ENCODE assay signal across 8 cellular contexts in the genomic region with DNA sequence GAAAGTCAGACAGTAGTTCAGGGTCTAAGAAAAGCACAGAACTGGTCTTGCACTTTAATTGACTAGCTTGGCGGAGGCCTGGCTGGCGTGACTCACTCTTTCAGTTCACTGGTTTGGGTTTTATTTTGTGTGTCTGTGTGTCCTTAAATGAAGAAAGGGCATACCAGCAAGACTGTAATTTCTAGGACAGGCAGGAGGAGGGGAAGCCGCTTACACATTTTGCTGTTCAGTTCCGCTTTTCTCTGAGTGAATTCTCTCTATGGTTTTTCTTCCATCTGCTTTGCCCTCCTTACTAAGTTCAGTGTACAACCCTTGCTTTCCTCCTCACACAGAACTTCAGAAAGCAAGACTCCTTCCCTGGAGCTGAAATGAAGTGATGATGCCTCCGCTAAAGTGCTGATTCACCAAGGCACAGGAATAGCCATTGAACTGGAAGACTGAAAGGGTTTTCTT.
DNase-seq lines count a peak whose midpoint lies in the region; ATAC-seq and TF ChIP-seq lines count a peak whose summit lies in the region.

No MANE protein-coding gene starts in this region.

- H3K9me3 ChIP-seq in Loucy (ENCODE audit: insufficient read depth, low read depth, low read length) (no peaks in the 10 kb centered on the region), esophagus squamous epithelium (no peaks in the 10 kb centered on the region), skeletal muscle tissue (ENCODE audit: control insufficient read depth in 3 of 3, low read length in 3 of 3) (no peaks in the 10 kb centered on the region), testis (no peaks in the 10 kb centered on the region)

- H3F3A ChIP-seq in Loucy (ENCODE audit: low read depth), result peaks cover 15% of the 10 kb centered on the region; the same call in 1 of the 2 replicates

- WGBS in esophagus squamous epithelium, 2 donors, result 55 to 75% methylated on average over 5 of the region's 5 CpGs
- 79 to 87% methylated on average over 5 of the region's 5 CpGs for WGBS in testis, 2 donors

- H3K27ac ChIP-seq in esophagus squamous epithelium (peak overlapping the region; percentile 2 to 60 (median 44)), skeletal muscle tissue (ENCODE audit: low read depth, low read length) (peak overlapping the region; percentile 59), testis (peak overlapping the region in 1 of 2 donors; percentile 32)

- H3K4me1 ChIP-seq in Loucy (ENCODE audit: insufficient read depth, low read length, poor library complexity, severe bottlenecking) (peaks cover 60% of the 10 kb centered on the region), esophagus squamous epithelium (peaks cover 0 to 4% (median 0%) of the 10 kb centered on the region in 3 donors), skeletal muscle tissue (ENCODE audit: control insufficient read depth in 3 of 3, insufficient read depth in 3 of 3, low read length in 3 of 3) (peaks cover 2 to 30% (median 23%) of the 10 kb centered on the region in 3 donors), testis (peaks cover 8% of the 10 kb centered on the region)

- ATAC-seq in GM21576 (IDR thresholded peaks at IDR 0.05; ENCODE audit: unreplicated experiment), result peak; percentile 47

- H3K4me3 ChIP-seq in GM08714 (ENCODE audit: low read length) (peak overlapping the region; percentile 42), Loucy (ENCODE audit: low read length, poor library complexity, severe bottlenecking) (no peak overlapping the region), esophagus squamous epithelium (no peak overlapping the region), skeletal muscle tissue (ENCODE audit: low read length in 3 of 3) (no peak overlapping the region), testis (no peak overlapping the region)

- TF ChIP-seq CTCF in Loucy (conservative IDR thresholded peaks at IDR 0.05; ENCODE audit: low read length) (no peak), esophagus squamous epithelium (IDR thresholded peaks at IDR 0.05) (no peak), testis (IDR thresholded peaks at IDR 0.05) (no peak)

- H3K27me3 ChIP-seq in Loucy (ENCODE audit: insufficient read depth, low read length, poor library complexity, severe bottlenecking), result no peaks in the 10 kb centered on the region
- H3K27me3 ChIP-seq in esophagus squamous epithelium, result no peaks in the 10 kb centered on the region
- no peaks in the 10 kb centered on the region for H3K27me3 ChIP-seq in skeletal muscle tissue (ENCODE audit: control insufficient read depth in 3 of 3, insufficient read depth in 3 of 3, low read length in 3 of 3)
- H3K27me3 ChIP-seq in testis, result no peaks in the 10 kb centered on the region

- H3K9me2 ChIP-seq in Loucy (replicated peaks; ENCODE audit: low read depth, low read length), result no peaks in the 10 kb centered on the region

- no peak for TF ChIP-seq POLR2A in esophagus squamous epithelium (IDR thresholded peaks at IDR 0.05)
- no peak for TF ChIP-seq POLR2A in testis (IDR thresholded peaks at IDR 0.05)

- H3K9ac ChIP-seq in Loucy (ENCODE audit: low read depth, low read length, poor library complexity, severe bottlenecking) (peak overlapping the region; percentile 71), skeletal muscle tissue (ENCODE audit: low read depth in 1 of 3, low read length in 3 of 3) (no peak overlapping the region)

- no peaks in the 10 kb centered on the region for H4K20me1 ChIP-seq in Loucy (ENCODE audit: insufficient read depth, low read length, poor library complexity, severe bottlenecking)

- H3K36me3 ChIP-seq in Loucy (ENCODE audit: insufficient read depth, low read length) (no peaks in the 10 kb centered on the region), esophagus squamous epithelium (peaks cover 0 to 4% (median 0%) of the 10 kb centered on the region in 3 donors), skeletal muscle tissue (ENCODE audit: control insufficient read depth in 3 of 3, insufficient read depth in 3 of 3, low read length in 3 of 3) (peaks cover 10 to 15% (median 10%) of the 10 kb centered on the region in 3 donors), testis (ENCODE audit: low read depth, missing control alignments) (no peaks in the 10 kb centered on the region)

- intact Hi-C loops in esophagus squamous epithelium (cut with DNase I) (loop anchor here (5.0 kb wide), 1 partner anchor 1530 kb away; no protein-coding TSS in a partner anchor), testis (cut with DNase I; ENCODE audit: low total_unique reads) (loop anchor here (10.0 kb wide), 1 partner anchor 153 kb away; a partner anchor contains a TSS)

- DNase-seq in esophagus squamous epithelium (lab: John Stamatoyannopoulos, UW), result no peak
- DNase-seq in DMS79 (lab: John Stamatoyannopoulos, UW), result no peak
- DNase-seq in cerebellar nuclear complex (lab: John Stamatoyannopoulos, UW), result no peak
- DNase-seq in testis, result no peak

- H2AFZ ChIP-seq in Loucy (ENCODE audit: low read length), result peak overlapping the region; percentile 60

- H3K79me2 ChIP-seq in Loucy (ENCODE audit: insufficient read depth, low read length), result no peaks in the 10 kb centered on the region

- H3K4me2 ChIP-seq in Loucy (ENCODE audit: low read depth, low read length, poor library complexity, severe bottlenecking), result peak overlapping the region; percentile 75
